Comparison of ENCODE assay signal across 8 cellular contexts in genomic region chr6:121932071-121933009, GRCh38.
DNase-seq lines count a peak whose midpoint lies in the region; ATAC-seq and TF ChIP-seq lines count a peak whose summit lies in the region.

No MANE protein-coding gene starts in this region.

- H3K79me2 ChIP-seq in HCT116 (ENCODE audit: insufficient read depth, low read length): no peaks in the 10 kb centered on the region
- H3K79me2 ChIP-seq in hepatocyte: no peaks in the 10 kb centered on the region

- peak overlapping the region; percentile 87 for H2AFZ ChIP-seq in HCT116 (ENCODE audit: low read depth, low read length, poor library complexity, severe bottlenecking)
- peak overlapping the region; percentile 17 for H2AFZ ChIP-seq in hepatocyte

- H3K9me2 ChIP-seq in HCT116 (ENCODE audit: insufficient read depth) (no peaks in the 10 kb centered on the region), hepatocyte (replicated peaks; ENCODE audit: insufficient read depth) (no peaks in the 10 kb centered on the region)

- peak overlapping the region; percentile 52 for H3K4me2 ChIP-seq in HCT116 (ENCODE audit: low read length)
- H3K4me2 ChIP-seq in hepatocyte: peak overlapping the region; percentile 62

- TF ChIP-seq CTCF in HCT116 (IDR thresholded peaks at IDR 0.05 in 2 of 3, conservative IDR thresholded peaks at IDR 0.05 in 1 of 3; ENCODE audit: borderline replicate concordance in 1 of 3, insufficient read depth in 1 of 3, low read depth in 2 of 3, low read length in 2 of 3) (no peak), adrenal gland (IDR thresholded peaks at IDR 0.05) (no peak), hepatocyte (IDR thresholded peaks at IDR 0.05; ENCODE audit: poor library complexity) (no peak)

- WGBS in adrenal gland, 4 donors: 42 to 49% (median 44%) methylated on average over 13 of the region's 13 CpGs
- WGBS in hepatocyte (ENCODE audit: low lambda C conversion rate, missing lambda C conversion rate): 25% methylated on average over 13 of the region's 13 CpGs

- H3K36me3 ChIP-seq in HCT116 (ENCODE audit: control insufficient read depth in 1 of 2, insufficient read depth in 2 of 2, low read length in 2 of 2) (no peaks in the 10 kb centered on the region), adrenal gland (replicated peaks in 1 of 2) (no peaks in the 10 kb centered on the region), hepatocyte (replicated peaks; ENCODE audit: insufficient read depth, low read depth) (no peaks in the 10 kb centered on the region)

- BruUV-seq in HCT116 (replicated peaks; lab: Mats Ljungman, UMichigan): no TSS peak

- H4K20me1 ChIP-seq in HCT116 (ENCODE audit: insufficient read depth): no peaks in the 10 kb centered on the region
- H4K20me1 ChIP-seq in hepatocyte (ENCODE audit: insufficient read depth, poor library complexity, severe bottlenecking): no peaks in the 10 kb centered on the region

- H3K9me3 ChIP-seq in HCT116 (ENCODE audit: control insufficient read depth in 1 of 2, insufficient read depth in 1 of 2, low read depth in 1 of 2, low read length in 2 of 2) (no peaks in the 10 kb centered on the region), adrenal gland (replicated peaks in 1 of 3) (no peaks in the 10 kb centered on the region), hepatocyte (ENCODE audit: low read depth) (no peaks in the 10 kb centered on the region)

- H3K27ac ChIP-seq in HCT116 (ENCODE audit: low read depth, low read length) (no peak overlapping the region), adrenal gland (no peak overlapping the region), hepatocyte (peak overlapping the region; percentile 74)

- H3K4me1 ChIP-seq in HCT116 (ENCODE audit: control insufficient read depth in 1 of 2, insufficient read depth in 2 of 2, low read length in 2 of 2): peaks cover 12 to 14% of the 10 kb centered on the region in 2 experiments
- H3K4me1 ChIP-seq in adrenal gland (replicated peaks in 1 of 2): no peaks in the 10 kb centered on the region
- H3K4me1 ChIP-seq in hepatocyte (ENCODE audit: insufficient read depth): peaks cover 7% of the 10 kb centered on the region

- peak overlapping the region in 1 of 2 experiments; percentile 4; a peak in 1 of 4 replicates for H3K4me3 ChIP-seq in HCT116 (replicated peaks in 1 of 2; ENCODE audit: low read depth in 1 of 2, low read length in 2 of 2)
- H3K4me3 ChIP-seq in adrenal gland: no peak overlapping the region
- no peak overlapping the region for H3K4me3 ChIP-seq in hepatocyte

- H3K9ac ChIP-seq in HCT116 (ENCODE audit: low read length): no peak overlapping the region

- no peak for TF ChIP-seq RAD21 in HCT116 (IDR thresholded peaks at IDR 0.05; ENCODE audit: low read depth)

- ATAC-seq in HCT116 (peak; percentile 99), GM21515 (IDR thresholded peaks at IDR 0.05; ENCODE audit: unreplicated experiment) (no peak), HG03520 (IDR thresholded peaks at IDR 0.05; ENCODE audit: unreplicated experiment) (no peak), HG03139 (IDR thresholded peaks at IDR 0.05; ENCODE audit: unreplicated experiment) (no peak)

- DNase-seq in HCT116 (ENCODE audit: low read depth, low spot score) (peak; percentile 61), adrenal gland (peak; percentile 23 to 74 (median 49)), hepatocyte (ENCODE audit: low spot score) (peak; percentile 58), stromal cell of bone marrow (ENCODE audit: low read depth) (peak; percentile 86), head of caudate nucleus (no peak)

- CTCF ChIA-PET in HCT116 (lab: Charles Lee): interaction anchor here (0.9 kb wide), 1 partner anchor 25 kb away, joined by 3 read pairs; no protein-coding TSS in a partner anchor

- no peaks in the 10 kb centered on the region for H3K27me3 ChIP-seq in HCT116 (ENCODE audit: insufficient read depth, low read length)
- no peaks in the 10 kb centered on the region for H3K27me3 ChIP-seq in adrenal gland
- no peaks in the 10 kb centered on the region for H3K27me3 ChIP-seq in hepatocyte

- intact Hi-C loops in HCT116 (cut with micrococcal nuclease): no loop called here
- intact Hi-C loops in adrenal gland (cut with DNase I): no loop called here
- intact Hi-C loops in head of caudate nucleus (cut with DNase I): no loop called here

- POLR2A ChIA-PET in HCT116 (lab: Charles Lee): no interaction called here

- TF ChIP-seq POLR2A in HCT116 (IDR thresholded peaks at IDR 0.05; ENCODE audit: borderline replicate concordance, extremely low read depth, insufficient read depth, insufficient read length): no peak
- no peak for TF ChIP-seq POLR2A in adrenal gland (IDR thresholded peaks at IDR 0.05)

- RAD21 ChIA-PET in HCT116 (lab: Charles Lee; ENCODE audit: low non-redundant PET in 1 of 2, low total read pairs in 2 of 2, uncharacterized antibody in 2 of 2, unreplicated experiment in 2 of 2): no interaction called here

TF ChIP-seq in HCT116, 20 proteins besides CTCF, POLR2A, EP300 and RAD21:
- TF ChIP-seq MAX (IDR thresholded peaks at IDR 0.05) (peak; percentile 81), SP1 (IDR thresholded peaks at IDR 0.05; ENCODE audit: low read depth) (peak; percentile 57), POLR2AphosphoS5 (IDR thresholded peaks at IDR 0.05; ENCODE audit: low read depth, low read length) (no peak), CBX3 (IDR thresholded peaks at IDR 0.05; ENCODE audit: low read depth) (peak; percentile 83), TCF7L2 (IDR thresholded peaks at IDR 0.05; ENCODE audit: borderline replicate concordance, extremely low read depth, insufficient read depth, insufficient read length) (peak; percentile 34)
TF ChIP-seq in HCT116: peak in this region for 4.

Comparison
In these comparisons a context has a peak if more than half of its experiments do, and no peak if none do; other contexts are left out.
1. DNase-seq: peak in HCT116 (single experiment), adrenal gland (7 of 7), hepatocyte (single experiment) and stromal cell of bone marrow (single experiment); none in head of caudate nucleus (0 of 42).